Comparison of ENCODE assay signal across 13 cellular contexts in the genomic region with DNA sequence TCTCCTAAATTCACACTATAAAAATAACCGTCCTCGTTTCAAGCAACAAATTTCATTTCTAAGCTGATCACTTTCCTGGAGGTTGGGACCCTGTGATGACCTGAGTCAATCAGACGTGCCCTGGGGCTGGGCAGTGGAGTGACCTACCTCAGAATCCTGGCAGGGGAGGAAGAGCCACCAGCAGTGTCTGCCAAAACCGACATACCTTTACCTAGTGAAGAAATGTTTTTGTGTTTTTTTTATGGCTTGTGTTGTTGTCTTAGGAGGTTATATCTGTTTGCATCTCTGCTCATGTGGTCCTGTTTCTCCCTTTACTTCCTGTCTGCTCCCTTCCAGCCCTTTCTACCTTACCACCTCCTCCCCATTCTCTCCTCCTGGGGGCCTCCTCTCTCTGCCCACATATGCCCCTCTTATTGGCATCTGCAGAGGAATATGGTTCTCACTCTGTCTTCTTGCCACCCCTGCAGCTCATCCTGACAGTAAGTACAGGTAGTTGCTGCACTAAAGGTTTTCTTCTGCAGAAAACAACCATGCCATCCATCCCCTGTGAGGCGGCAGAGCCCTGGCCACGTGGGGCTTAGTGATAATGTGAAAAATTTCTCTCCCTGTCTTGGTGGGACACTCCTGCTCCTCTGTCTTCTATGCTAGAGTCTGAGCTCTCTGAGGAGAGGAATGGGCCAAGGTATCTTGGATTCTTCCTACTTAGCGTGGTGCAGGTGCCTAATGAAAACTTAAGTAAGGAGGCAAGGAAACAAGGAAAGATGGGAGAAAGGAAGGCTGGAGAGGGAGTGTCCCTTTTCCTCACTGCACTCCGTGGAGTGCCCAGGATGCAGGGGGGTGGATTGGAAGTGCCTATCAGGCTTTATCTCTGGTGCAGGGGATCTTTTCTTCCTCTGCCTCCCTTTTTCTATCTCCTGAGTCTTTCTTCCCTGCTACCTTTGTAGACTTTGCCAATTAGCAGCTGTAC. TPM values are rescaled to one million over a fixed set of nuclear protein-coding genes. Genes with fewer than 3 reads are reported as not detected.
A peak's percentile ranks its signal among the peaks of the same experiment; 100 is the strongest.
DNase-seq lines count a peak whose midpoint lies in the region; ATAC-seq and TF ChIP-seq lines count a peak whose summit lies in the region.
"Had no signal": no experiment of that assay in that cellular context is flagged by ENCODE, and none has a peak within 500 bp of the region (broad histone marks: within the 10 kb centered on the region; RNA-seq: fewer than 3 reads in every experiment).

No MANE protein-coding gene starts in this region.

- H3K4me1 ChIP-seq in prostate gland (replicated peaks), result no peaks in the 10 kb centered on the region
- H3K4me1 ChIP-seq: HAP-1 had no signal

- no peaks in the 10 kb centered on the region for H3K27me3 ChIP-seq in prostate gland (replicated peaks; ENCODE audit: insufficient read depth)

- WGBS in prostate gland, result 33% methylated on average over 8 of the region's 8 CpGs

- TF ChIP-seq POLR2A in prostate gland (IDR thresholded peaks at IDR 0.05), result no peak

- H3K4me3 ChIP-seq in LNCaP clone FGC (ENCODE audit: low read depth, low read length) (peak overlapping the region; percentile 2; the same call in 1 of the 2 replicates), prostate gland (peak overlapping the region in 1 of 2 donors; percentile 0)
- H3K4me3 ChIP-seq: HAP-1 had no signal

- H3K36me3 Mint-ChIP-seq in activated T-cell treated with anti-CD3 and anti-CD28 coated beads, Interleukin-2, amount 50 U/mL, for 4 hours (ENCODE audit: insufficient read depth), result no peaks in the 10 kb centered on the region
- H3K36me3 Mint-ChIP-seq in activated T-helper 2 cell treated with anti-CD3 and anti-CD28 coated beads, Interferon-gamma antibody, Interleukin-2, Interleukin-4, amounts not matched to agents 10 μg/mL and 5 μg/mL and 100 μg/mL, durations not matched to agents 14 hours and 24 hours and 36 hours (ENCODE audit: low read depth), result no peaks in the 10 kb centered on the region

- peak overlapping the region; percentile 52 for H3K27ac Mint-ChIP-seq in activated T-helper 2 cell treated with anti-CD3 and anti-CD28 coated beads, Interferon-gamma antibody, Interleukin-2, Interleukin-4, amounts not matched to agents 10 μg/mL and 5 μg/mL and 100 μg/mL, durations not matched to agents 14 hours and 24 hours and 36 hours

- H3K4me1 Mint-ChIP-seq in activated T-cell treated with anti-CD3 and anti-CD28 coated beads, Interleukin-2, amount 50 U/mL, for 4 hours (ENCODE audit: low read depth), result peaks cover 21% of the 10 kb centered on the region
- peaks cover 58% of the 10 kb centered on the region for H3K4me1 Mint-ChIP-seq in activated T-helper 2 cell treated with anti-CD3 and anti-CD28 coated beads, Interferon-gamma antibody, Interleukin-2, Interleukin-4, amounts not matched to agents 10 μg/mL and 5 μg/mL and 100 μg/mL, durations not matched to agents 14 hours and 24 hours and 36 hours (ENCODE audit: low read depth)

- no peaks in the 10 kb centered on the region for H3K9me3 Mint-ChIP-seq in activated T-cell treated with anti-CD3 and anti-CD28 coated beads, Interleukin-2, amount 50 U/mL, for 4 hours
- H3K9me3 Mint-ChIP-seq in activated T-helper 2 cell treated with anti-CD3 and anti-CD28 coated beads, Interferon-gamma antibody, Interleukin-2, Interleukin-4, amounts not matched to agents 10 μg/mL and 5 μg/mL and 100 μg/mL, durations not matched to agents 14 hours and 24 hours and 36 hours, result no peaks in the 10 kb centered on the region

- H3K36me3 ChIP-seq in prostate gland, result no peaks in the 10 kb centered on the region
- H3K36me3 ChIP-seq: HAP-1 had no signal

- intact Hi-C loops in activated T-helper 2 cell treated with anti-CD3 and anti-CD28 coated beads, Interferon-gamma antibody, Interleukin-2, Interleukin-4, amounts not matched to agents 10 μg/mL and 5 μg/mL and 100 μg/mL, durations not matched to agents 14 hours and 24 hours and 36 hours (cut with micrococcal nuclease), result loop anchor here (1.0 to 5.0 kb wide), 4 partner anchors 70 to 598 kb away; partner anchors contain the start of gene BUB1
- intact Hi-C loops in prostate gland (cut with DNase I), result no loop called here

- ATAC-seq in activated T-cell treated with anti-CD3 and anti-CD28 coated beads, Interleukin-2, amount 50 U/mL, for 4 hours, result no peak

- peak overlapping the region; percentile 46 for H3K4me3 Mint-ChIP-seq in activated T-cell treated with anti-CD3 and anti-CD28 coated beads, Interleukin-2, amount 50 U/mL, for 4 hours
- peak overlapping the region; percentile 67 for H3K4me3 Mint-ChIP-seq in activated T-helper 2 cell treated with anti-CD3 and anti-CD28 coated beads, Interferon-gamma antibody, Interleukin-2, Interleukin-4, amounts not matched to agents 10 μg/mL and 5 μg/mL and 100 μg/mL, durations not matched to agents 14 hours and 24 hours and 36 hours (ENCODE audit: low read depth)

- H3K9me3 ChIP-seq in prostate gland, result no peaks in the 10 kb centered on the region
- H3K9me3 ChIP-seq: HAP-1 had no signal

- TF ChIP-seq CTCF in LNCaP clone FGC (IDR thresholded peaks at IDR 0.05; ENCODE audit: control insufficient read depth, extremely low read depth, insufficient read depth) (0 out of 2 replicates have a peak, but pooled peaks have one; percentile 11), prostate gland (IDR thresholded peaks at IDR 0.05) (no peak)

- peak overlapping the region in 1 of 2 donors; percentile 26 for H3K27ac ChIP-seq in prostate gland

- peaks cover 34% of the 10 kb centered on the region for H3K27me3 Mint-ChIP-seq in activated T-cell treated with anti-CD3 and anti-CD28 coated beads, Interleukin-2, amount 50 U/mL, for 4 hours (ENCODE audit: low read depth)
- H3K27me3 Mint-ChIP-seq in activated T-helper 2 cell treated with anti-CD3 and anti-CD28 coated beads, Interferon-gamma antibody, Interleukin-2, Interleukin-4, amounts not matched to agents 10 μg/mL and 5 μg/mL and 100 μg/mL, durations not matched to agents 14 hours and 24 hours and 36 hours (ENCODE audit: low read depth), result peaks cover 14% of the 10 kb centered on the region

- DNase-seq in activated T-cell treated with anti-CD3 and anti-CD28 coated beads, Interleukin-2, amount 50 U/mL, for 4 hours, result no peak
- DNase-seq in activated T-cell treated with anti-CD3 and anti-CD28 coated beads for 4 hours (no peak), LNCaP clone FGC (ENCODE audit: low read depth) (peak; percentile 58), prostate gland (ENCODE audit: low spot score) (peak; percentile 24), GOT3 (lab: John Stamatoyannopoulos, UW) (no peak), KG1 (lab: John Stamatoyannopoulos, UW) (no peak), dermis blood vessel endothelial cell (no peak)
- no peak for DNase-seq in activated T-helper 2 cell treated with anti-CD3 and anti-CD28 coated beads, Interferon-gamma antibody, Interleukin-2, Interleukin-4, amounts not matched to agents 10 μg/mL and 5 μg/mL and 100 μg/mL, durations not matched to agents 14 hours and 24 hours and 36 hours (ENCODE audit: low spot score)
- DNase-seq: EL, kidney, SIG-M5 had no signal

RNA-seq across cellular contexts. Expression of gene ACOXL, which starts 15.4 kb away (rescaled TPM):
- under 1 TPM; 0.24 to 0.32 (median 0.30) TPM for total RNA-seq in activated T-cell treated with anti-CD3 and anti-CD28 coated beads, Interleukin-2, amount 50 U/mL, for 4 hours
- 1.4 and 1.6 TPM in 2 replicates for total RNA-seq in activated T-helper 2 cell treated with anti-CD3 and anti-CD28 coated beads, Interferon-gamma antibody, Interleukin-2, Interleukin-4, amounts not matched to agents 10 μg/mL and 5 μg/mL and 100 μg/mL, durations not matched to agents 14 hours and 24 hours and 36 hours
- 1 to 10 TPM; 8.0 to 8.3 TPM for total RNA-seq in prostate gland
- total RNA-seq in dermis blood vessel endothelial cell, result 0.05 TPM in 1 of 2 replicates, not detected in the other
- total RNA-seq: bronchial epithelial cell had no signal

Comparison
In these comparisons a context has a peak if more than half of its experiments do, and no peak if none do; other contexts are left out.
1. DNase-seq: peak in LNCaP clone FGC (single experiment) and prostate gland (single experiment); none in activated T-cell treated with anti-CD3 and anti-CD28 coated beads, Interleukin-2, amount 50 U/mL, for 4 hours (single experiment), activated T-cell treated with anti-CD3 and anti-CD28 coated beads for 4 hours (single experiment), activated T-helper 2 cell treated with anti-CD3 and anti-CD28 coated beads, Interferon-gamma antibody, Interleukin-2, Interleukin-4, amounts not matched to agents 10 μg/mL and 5 μg/mL and 100 μg/mL, durations not matched to agents 14 hours and 24 hours and 36 hours (single experiment), GOT3 (single experiment), KG1 (single experiment) and dermis blood vessel endothelial cell (single experiment).